Comparison of ENCODE assay signal across 9 cellular contexts in genomic region chr11:128716661-128717210, GRCh38. TPM values are rescaled to one million over a fixed set of nuclear protein-coding genes. Genes with fewer than 3 reads are reported as not detected.
A peak's percentile ranks its signal among the peaks of the same experiment; 100 is the strongest.
DNase-seq lines count a peak whose midpoint lies in the region; ATAC-seq and TF ChIP-seq lines count a peak whose summit lies in the region.
"Had no signal": no experiment of that assay in that cellular context is flagged by ENCODE, and none has a peak within 500 bp of the region (broad histone marks: within the 10 kb centered on the region; RNA-seq: fewer than 3 reads in every experiment).

No MANE protein-coding gene starts in this region.

- peak overlapping the region; percentile 73 for H3K4me3 ChIP-seq in CD4-positive, CD25-positive, alpha-beta regulatory T cell (ENCODE audit: low read depth, low read length)
- no peak overlapping the region for H3K4me3 ChIP-seq in left lung
- no peak overlapping the region for H3K4me3 ChIP-seq in transverse colon

- ATAC-seq in CD4-positive, CD25-positive, alpha-beta regulatory T cell (ENCODE audit: low read depth in 2 of 2), result peak; percentile 50 to 54
- ATAC-seq in HG03108 (IDR thresholded peaks at IDR 0.05; ENCODE audit: unreplicated experiment) (peak; percentile 37), left lung (peak; percentile 25), GM19455 (IDR thresholded peaks at IDR 0.05; ENCODE audit: unreplicated experiment) (no peak)

- no peaks in the 10 kb centered on the region for H3K9me3 ChIP-seq in CD4-positive, CD25-positive, alpha-beta regulatory T cell (ENCODE audit: control insufficient read depth in 2 of 2, low read length in 2 of 2)
- H3K9me3 ChIP-seq in left lung (no peaks in the 10 kb centered on the region), transverse colon (no peaks in the 10 kb centered on the region)

- peaks cover 95% of the 10 kb centered on the region for H3K4me1 ChIP-seq in CD4-positive, CD25-positive, alpha-beta regulatory T cell (ENCODE audit: control insufficient read depth, insufficient read depth, low read length, poor library complexity, severe bottlenecking)
- H3K4me1 ChIP-seq in left lung (peaks cover 38 to 99% of the 10 kb centered on the region in 2 donors), transverse colon (peaks cover 13 to 66% (median 24%) of the 10 kb centered on the region in 4 donors)

- peak overlapping the region; percentile 32 to 88 (median 82) for H3K4me3 Mint-ChIP-seq in CD4-positive, CD25-positive, alpha-beta regulatory T cell
- H3K4me3 Mint-ChIP-seq: brain had no signal

- peaks cover 63 to 100% (median 93%) of the 10 kb centered on the region in 4 donors for H3K4me1 Mint-ChIP-seq in CD4-positive, CD25-positive, alpha-beta regulatory T cell

- H3K27ac ChIP-seq in CD4-positive, CD25-positive, alpha-beta regulatory T cell (ENCODE audit: insufficient read depth, low read length, poor library complexity, severe bottlenecking), result peak overlapping the region; percentile 81
- H3K27ac ChIP-seq in left lung (peak overlapping the region; percentile 73 to 94), transverse colon (peak overlapping the region; percentile 76 to 83 (median 78))

- no peak for TF ChIP-seq CTCF in left lung (IDR thresholded peaks at IDR 0.05)
- TF ChIP-seq CTCF in transverse colon (IDR thresholded peaks at IDR 0.05), result no peak

- peaks cover 4% of the 10 kb centered on the region for H3K36me3 ChIP-seq in CD4-positive, CD25-positive, alpha-beta regulatory T cell (ENCODE audit: control insufficient read depth, insufficient read depth, low read length)
- no peaks in the 10 kb centered on the region for H3K36me3 ChIP-seq in left lung
- H3K36me3 ChIP-seq in transverse colon, result no peaks in the 10 kb centered on the region

- H3K27ac Mint-ChIP-seq in CD4-positive, CD25-positive, alpha-beta regulatory T cell, result peak overlapping the region; percentile 92 to 97 (median 96)

- intact Hi-C loops in left lung (cut with DNase I) (no loop called here), transverse colon (cut with DNase I; ENCODE audit: low total_unique reads) (no loop called here)

- WGBS in transverse colon (ENCODE audit: low coverage in 1 of 2), 2 donors, result 0 to 52% methylated on average over 1 to 8 of the region's 8 CpGs

- H3K9me3 Mint-ChIP-seq in CD4-positive, CD25-positive, alpha-beta regulatory T cell, result peaks cover 0 to 2% (median 0%) of the 10 kb centered on the region in 7 donors

- TF ChIP-seq POLR2A in transverse colon (IDR thresholded peaks at IDR 0.05), result no peak

- no peaks in the 10 kb centered on the region for H3K27me3 ChIP-seq in CD4-positive, CD25-positive, alpha-beta regulatory T cell (ENCODE audit: control insufficient read depth, insufficient read depth, low read length)
- H3K27me3 ChIP-seq in left lung (no peaks in the 10 kb centered on the region), transverse colon (no peaks in the 10 kb centered on the region)

- TF ChIP-seq EP300 in transverse colon (IDR thresholded peaks at IDR 0.05; ENCODE audit: low read depth), result no peak

- in situ Hi-C loops in transverse colon (cut with MboI; ENCODE audit: low pct_ligation_motif_present in 1 of 4, low pct_unique_long_range_greater_than_20kb in 1 of 4, low sequenced_read_pairs in 3 of 4), result no loop called here

- peak; percentile 43 to 78 (median 48) for DNase-seq in CD4-positive, CD25-positive, alpha-beta regulatory T cell
- DNase-seq in activated gamma-delta T cell treated with Interleukin-2 at 50 U/mL for 16 hours, result peak; percentile 49
- no peak for DNase-seq in left lung
- DNase-seq in transverse colon, result peak; percentile 40
- DNase-seq in DMS 273 (lab: John Stamatoyannopoulos, UW; ENCODE audit: unreplicated experiment), result no peak
- no peak for DNase-seq in medulla oblongata (ENCODE audit: extremely low spot score)

- peaks cover 25% of the 10 kb centered on the region for H3K36me3 Mint-ChIP-seq in CD4-positive, CD25-positive, alpha-beta regulatory T cell
- H3K36me3 Mint-ChIP-seq: brain had no signal

- H3K27me3 Mint-ChIP-seq in CD4-positive, CD25-positive, alpha-beta regulatory T cell, result no peaks in the 10 kb centered on the region

RNA-seq across cellular contexts. Expression of gene FLI1, which starts 22.9 kb away (rescaled TPM):
- total RNA-seq in CD4-positive, CD25-positive, alpha-beta regulatory T cell, result 119 TPM
- 10 to 100 TPM; 58.0 to 72.6 (median 65.5) TPM for polyA plus RNA-seq in CD4-positive, CD25-positive, alpha-beta regulatory T cell
- 10 to 100 TPM; 27.4 to 53.8 TPM for total RNA-seq in left lung
- 10 to 100 TPM in 1 of 4 donors, 1 to 10 TPM in 3; 7.5 to 19.1 (median 8.4) TPM for total RNA-seq in transverse colon

Comparison
In these comparisons a context has a peak if more than half of its experiments do, and no peak if none do; other contexts are left out.
1. DNase-seq: peak in CD4-positive, CD25-positive, alpha-beta regulatory T cell (3 of 3), activated gamma-delta T cell treated with Interleukin-2 at 50 U/mL for 16 hours (single experiment) and transverse colon (single experiment); none in left lung (0 of 2), DMS 273 (single experiment) and medulla oblongata (single experiment).
2. Peak in every context shown above with its lines, with median percentiles within 50 percentile points of each other: H3K27ac ChIP-seq.